8 cellular contexts compared by ENCODE assay signal in genomic region chr1:152036316-152037216, GRCh38. TPM values are rescaled to one million over a fixed set of nuclear protein-coding genes. Genes with fewer than 3 reads are reported as not detected.
A peak's percentile ranks its signal among the peaks of the same experiment; 100 is the strongest.
DNase-seq lines count a peak whose midpoint lies in the region; ATAC-seq and TF ChIP-seq lines count a peak whose summit lies in the region.

Gene S100A11 (minus strand): TSS chr1:152037004. CDS start chr1:152036915, 89 bp downstream.

- peak within 1 kb of the TSS; percentile 72 for H2AFZ ChIP-seq in PC-3 (ENCODE audit: low read length)

- H3K9me3 ChIP-seq in PC-3 (ENCODE audit: low read length), result no peaks in the 10 kb centered on the region
- no peaks in the 10 kb centered on the region for H3K9me3 ChIP-seq in mucosa of stomach (ENCODE audit: control insufficient read depth, low read length)

- ATAC-seq in HG02798 (IDR thresholded peaks at IDR 0.05; ENCODE audit: poor library complexity, unreplicated experiment), result peak; percentile 58
- peak; percentile 88 for ATAC-seq in PC-3
- no peak for ATAC-seq in GM19328 (IDR thresholded peaks at IDR 0.05; ENCODE audit: unreplicated experiment)

- POLR2A ChIA-PET in PC-3 (lab: Charles Lee; ENCODE audit: unreplicated experiment), result interaction anchor here (0.5 to 1.4 kb wide), 17 partner anchors 11 to 1931 kb away, joined by 3 to 35 read pairs (median 5); partner anchors contain the start of genes CREB3L4 and S100A10

- H3K9me2 ChIP-seq in PC-3 (replicated peaks; ENCODE audit: low read length), result no peaks in the 10 kb centered on the region

- CTCF ChIA-PET in PC-3 (lab: Charles Lee), result interaction anchor here (0.5 to 2.0 kb wide), 7 partner anchors 12 to 422 kb away, joined by 3 to 10 read pairs (median 5); no protein-coding TSS in a partner anchor

- H3K36me3 ChIP-seq in PC-3 (ENCODE audit: low read depth, low read length) (peaks cover 27% of the 10 kb centered on the region), mucosa of stomach (ENCODE audit: control insufficient read depth, insufficient read depth, low read length) (peaks cover 13% of the 10 kb centered on the region)

- H3K4me2 ChIP-seq in PC-3 (ENCODE audit: low read length), result peak within 1 kb of the TSS; percentile 91

- peaks cover 33% of the 10 kb centered on the region for H3K4me1 ChIP-seq in PC-3 (ENCODE audit: insufficient read depth, low read length)
- H3K4me1 ChIP-seq in mucosa of stomach (ENCODE audit: control insufficient read depth, insufficient read depth, low read length), result peaks cover 48% of the 10 kb centered on the region

- TF ChIP-seq CTCF in PC-3 (conservative IDR thresholded peaks at IDR 0.05; ENCODE audit: low read depth, low read length), result no peak
- no peak for TF ChIP-seq CTCF in epithelial cell of proximal tubule (conservative IDR thresholded peaks at IDR 0.05; ENCODE audit: low read depth, low read length)

- H3F3A ChIP-seq in PC-3 (ENCODE audit: low read length, unreplicated experiment), result peaks cover 6% of the 10 kb centered on the region

- H3K79me2 ChIP-seq in PC-3 (ENCODE audit: low read length), result peaks cover 43% of the 10 kb centered on the region

- H3K9ac ChIP-seq in PC-3 (ENCODE audit: low read length), result peak within 1 kb of the TSS; percentile 97
- H3K9ac ChIP-seq in mucosa of stomach (ENCODE audit: low read length), result peak within 1 kb of the TSS; percentile 97

- intact Hi-C loops in PC-3 (cut with micrococcal nuclease), result loop anchor here (1.0 kb wide), 1 partner anchor 11 kb away; no protein-coding TSS in a partner anchor

- BruUV-seq in PC-3 (replicated peaks; lab: Mats Ljungman, UMichigan), result TSS peak; percentile 66

- H3K27me3 ChIP-seq in PC-3 (ENCODE audit: low read length), result no peaks in the 10 kb centered on the region
- H3K27me3 ChIP-seq in mucosa of stomach (ENCODE audit: control insufficient read depth, insufficient read depth, low read length), result no peaks in the 10 kb centered on the region

- H3K4me3 ChIP-seq in PC-3 (ENCODE audit: low read length), result peak within 1 kb of the TSS; percentile 77
- peak within 1 kb of the TSS; percentile 77 for H3K4me3 ChIP-seq in epithelial cell of proximal tubule (ENCODE audit: low read depth, low read length)
- H3K4me3 ChIP-seq in mucosa of stomach (ENCODE audit: low read length), result peak within 1 kb of the TSS; percentile 64

- peak within 1 kb of the TSS; percentile 90 for H3K27ac ChIP-seq in PC-3 (ENCODE audit: low read length)

- DNase-seq in GM03348 (ENCODE audit: low spot score), result peak; percentile 96
- DNase-seq in PC-3, result peak; percentile 91
- peak; percentile 84 for DNase-seq in activated T-cell treated with anti-CD3 and anti-CD28 coated beads for 48 hours (ENCODE audit: low read depth)
- no peak for DNase-seq in epithelial cell of proximal tubule (ENCODE audit: low read depth)
- DNase-seq in stimulated activated CD8-positive, alpha-beta memory T cell treated with anti-CD3 and anti-CD28 coated beads, Interleukin-7, amount 100 ng/mL, for 4 hours (ENCODE audit: low read depth in 2 of 2), result peak; percentile 31 to 70

- H4K20me1 ChIP-seq in PC-3 (ENCODE audit: low read length), result peaks cover 24% of the 10 kb centered on the region

RNA-seq across cellular contexts. Expression of gene S100A11, which starts in this region (rescaled TPM):
- total RNA-seq in PC-3 (2014; rRNA removed) (443 and 541 TPM in 2 replicates), epithelial cell of proximal tubule (575 and 947 TPM in 2 replicates)
